Comparison of ENCODE assay signal across 22 cellular contexts in the genomic region with DNA sequence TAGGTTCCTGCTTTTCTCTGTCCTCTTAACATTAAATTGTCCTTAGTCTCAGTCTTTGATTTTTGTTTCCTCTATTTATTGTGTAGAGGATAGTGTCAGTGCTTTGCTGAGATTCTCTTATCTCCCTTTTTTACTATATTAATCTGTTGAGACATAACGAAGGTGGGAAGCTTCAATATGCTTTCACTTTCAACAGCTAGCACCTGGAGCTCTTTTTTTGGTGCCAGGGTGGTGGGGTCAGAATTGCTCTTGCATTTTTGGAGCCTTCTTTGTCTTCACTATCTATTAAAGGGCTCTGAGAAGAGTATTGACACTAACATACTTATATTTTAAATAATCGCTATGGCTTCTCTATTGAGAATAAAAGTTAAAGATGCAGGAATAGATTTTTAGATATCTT.
A peak's percentile ranks its signal among the peaks of the same experiment; 100 is the strongest.
DNase-seq lines count a peak whose midpoint lies in the region; TF ChIP-seq lines count a peak whose summit lies in the region.
"Had no signal": no experiment of that assay in that cellular context is flagged by ENCODE, and none has a peak within 500 bp of the region (broad histone marks: within the 10 kb centered on the region; RNA-seq: fewer than 3 reads in every experiment).

No MANE protein-coding gene starts in this region.

- H3K36me3 ChIP-seq in MM.1S (replicated peaks; ENCODE audit: insufficient read depth, low read length) (no peaks in the 10 kb centered on the region), OCI-LY3 (replicated peaks; ENCODE audit: low read depth, low read length) (no peaks in the 10 kb centered on the region), sigmoid colon (no peaks in the 10 kb centered on the region), hepatocyte (replicated peaks; ENCODE audit: insufficient read depth, low read depth) (no peaks in the 10 kb centered on the region)
- H3K36me3 ChIP-seq: BE2C had no signal

- H3K9me2 ChIP-seq in MM.1S (replicated peaks; ENCODE audit: insufficient read depth, low read length) (no peaks in the 10 kb centered on the region), hepatocyte (replicated peaks; ENCODE audit: insufficient read depth) (no peaks in the 10 kb centered on the region)

- H3K4me3 Mint-ChIP-seq in chondrocyte (ENCODE audit: unreplicated experiment): no peak overlapping the region
- H3K4me3 Mint-ChIP-seq: GM23338; H9; T-cell; T-helper 2 cell treated with Interferon-gamma antibody and Interleukin-4, amounts not matched to agents 5 μg/mL and 100 μg/mL, for 36 hours had no signal

- no peaks in the 10 kb centered on the region for H3F3A ChIP-seq in MM.1S (ENCODE audit: insufficient read depth, low read length)

- H3K36me3 Mint-ChIP-seq in chondrocyte (ENCODE audit: low read depth): no peaks in the 10 kb centered on the region
- H3K36me3 Mint-ChIP-seq: T-cell had no signal

- H3K79me2 ChIP-seq in MM.1S (ENCODE audit: low read length) (no peaks in the 10 kb centered on the region), OCI-LY3 (ENCODE audit: low read length) (no peaks in the 10 kb centered on the region), hepatocyte (no peaks in the 10 kb centered on the region)

- TF ChIP-seq POLR2A in sigmoid colon (IDR thresholded peaks at IDR 0.05): no peak

- WGBS in sigmoid colon, 2 donors: 51 to 68% methylated on average over 2 of the region's 2 CpGs
- WGBS in hepatocyte (ENCODE audit: low lambda C conversion rate, missing lambda C conversion rate): 88% methylated on average over 2 of the region's 2 CpGs

- H3K9me3 Mint-ChIP-seq in chondrocyte (ENCODE audit: low read depth): no peaks in the 10 kb centered on the region
- H3K9me3 Mint-ChIP-seq: GM23338, H9 had no signal

- no peaks in the 10 kb centered on the region for H3K4me1 Mint-ChIP-seq in chondrocyte (ENCODE audit: low read depth)
- H3K4me1 Mint-ChIP-seq: H9, T-cell had no signal

- H3K4me1 ChIP-seq in MM.1S (ENCODE audit: low read length): peaks cover 10% of the 10 kb centered on the region; the same call in 1 of the 2 replicates
- H3K4me1 ChIP-seq in OCI-LY3 (ENCODE audit: low read length): peaks cover 10% of the 10 kb centered on the region
- peaks cover 0 to 5% (median 2%) of the 10 kb centered on the region in 4 donors for H3K4me1 ChIP-seq in sigmoid colon
- no peaks in the 10 kb centered on the region for H3K4me1 ChIP-seq in hepatocyte (ENCODE audit: insufficient read depth)
- H3K4me1 ChIP-seq: BE2C had no signal

- H3K9me3 ChIP-seq in MM.1S (replicated peaks; ENCODE audit: insufficient read depth, low read length): no peaks in the 10 kb centered on the region
- H3K9me3 ChIP-seq in OCI-LY3 (ENCODE audit: insufficient read depth, low read length): no peaks in the 10 kb centered on the region
- no peaks in the 10 kb centered on the region for H3K9me3 ChIP-seq in sigmoid colon
- no peaks in the 10 kb centered on the region for H3K9me3 ChIP-seq in hepatocyte (ENCODE audit: low read depth)
- H3K9me3 ChIP-seq: BE2C had no signal

- H4K20me1 ChIP-seq in MM.1S (ENCODE audit: insufficient read depth, low read length) (no peaks in the 10 kb centered on the region), OCI-LY3 (ENCODE audit: insufficient read depth, low read length) (no peaks in the 10 kb centered on the region), hepatocyte (ENCODE audit: insufficient read depth, poor library complexity, severe bottlenecking) (no peaks in the 10 kb centered on the region)

- TF ChIP-seq CTCF in GM12865 (IDR thresholded peaks at IDR 0.05; ENCODE audit: insufficient read depth, low read depth, low read length, missing control alignments) (no peak), MM.1S (IDR thresholded peaks at IDR 0.05; ENCODE audit: low read length) (no peak), OCI-LY3 (IDR thresholded peaks at IDR 0.05; ENCODE audit: low read depth, low read length) (no peak), sigmoid colon (IDR thresholded peaks at IDR 0.05) (no peak), hepatocyte (IDR thresholded peaks at IDR 0.05; ENCODE audit: poor library complexity) (no peak), chondrocyte (IDR thresholded peaks at IDR 0.05) (no peak)

- H3K27ac ChIP-seq in MM.1S (ENCODE audit: low read length) (no peak overlapping the region), OCI-LY3 (ENCODE audit: low read length) (no peak overlapping the region), sigmoid colon (peak overlapping the region in 3 of 4 donors; percentile 40 to 70 (median 44)), hepatocyte (no peak overlapping the region)
- H3K27ac ChIP-seq: RWPE1 had no signal

- H2AFZ ChIP-seq in MM.1S (ENCODE audit: low read length) (no peak overlapping the region), OCI-LY3 (ENCODE audit: low read depth, low read length) (peak overlapping the region; percentile 70), hepatocyte (no peak overlapping the region)

- H3K27me3 Mint-ChIP-seq in chondrocyte (ENCODE audit: low read depth): no peaks in the 10 kb centered on the region
- H3K27me3 Mint-ChIP-seq: T-cell had no signal

- TF ChIP-seq EP300 in sigmoid colon (IDR thresholded peaks at IDR 0.05): no peak

- H3K4me2 ChIP-seq in MM.1S (ENCODE audit: low read depth, low read length) (peak overlapping the region; percentile 44; the same call in 1 of the 2 replicates), OCI-LY3 (ENCODE audit: low read length) (peak overlapping the region; percentile 75), hepatocyte (no peak overlapping the region)
- H3K4me2 ChIP-seq: GM23338 had no signal

- H3K27me3 ChIP-seq in MM.1S (replicated peaks; ENCODE audit: insufficient read depth, low read length): no peaks in the 10 kb centered on the region
- no peaks in the 10 kb centered on the region for H3K27me3 ChIP-seq in OCI-LY3 (ENCODE audit: low read depth, low read length)
- H3K27me3 ChIP-seq in sigmoid colon: no peaks in the 10 kb centered on the region
- H3K27me3 ChIP-seq in hepatocyte: no peaks in the 10 kb centered on the region
- H3K27me3 ChIP-seq: BE2C had no signal

- H3K4me3 ChIP-seq in GM12865 (ENCODE audit: low read depth, low read length): 0 out of 2 replicates have a peak overlapping the region, but pooled peaks have one; percentile 7
- H3K4me3 ChIP-seq in MM.1S (ENCODE audit: low read length): no peak overlapping the region; the same call in 1 of the 2 replicates
- peak overlapping the region; percentile 73 for H3K4me3 ChIP-seq in OCI-LY3 (ENCODE audit: low read length)
- H3K4me3 ChIP-seq in sigmoid colon: peak overlapping the region in 1 of 4 donors; percentile 21
- no peak overlapping the region for H3K4me3 ChIP-seq in hepatocyte
- H3K4me3 ChIP-seq: GM23338 had no signal

- H3K27ac Mint-ChIP-seq in chondrocyte (ENCODE audit: unreplicated experiment): no peak overlapping the region
- H3K27ac Mint-ChIP-seq: GM23338; H9; T-cell; T-helper 2 cell treated with Interferon-gamma antibody and Interleukin-4, amounts not matched to agents 5 μg/mL and 100 μg/mL, for 36 hours had no signal

- H3K9ac ChIP-seq in MM.1S (ENCODE audit: low read length) (no peak overlapping the region), OCI-LY3 (ENCODE audit: low read length) (0 out of 2 replicates have a peak overlapping the region, but pooled peaks have one; percentile 30)

- intact Hi-C loops in sigmoid colon (cut with DNase I): no loop called here

- DNase-seq in GM12865 (ENCODE audit: low read depth): no peak
- DNase-seq in MM.1S: peak; percentile 52
- no peak for DNase-seq in sigmoid colon
- DNase-seq in hepatocyte (ENCODE audit: low spot score): no peak
- no peak for DNase-seq in midbrain (lab: John Stamatoyannopoulos, UW)
- DNase-seq in chondrocyte (ENCODE audit: low spot score): no peak
- DNase-seq: BE2C, DMS153, H9, IMR-90, KG1, NCI-H1092 treated with DMSO at 0.1 percent for 48 hours, NCI-H1436, NCI-H187, NCI-H446 treated with DMSO at 0.1 percent for 48 hours, NCI-H526, SHP77, T-cell had no signal

Comparison
In these comparisons a context has a peak if more than half of its experiments do, and no peak if none do; other contexts are left out.
1. H3K4me3 ChIP-seq: peak in GM12865 (single experiment) and OCI-LY3 (single experiment); none in MM.1S (single experiment) and hepatocyte (single experiment).
2. H3K27ac ChIP-seq: peak in sigmoid colon (3 of 4); none in MM.1S (single experiment), OCI-LY3 (single experiment) and hepatocyte (single experiment).